Comparison of ENCODE assay signal across 17 cellular contexts in the genomic region with DNA sequence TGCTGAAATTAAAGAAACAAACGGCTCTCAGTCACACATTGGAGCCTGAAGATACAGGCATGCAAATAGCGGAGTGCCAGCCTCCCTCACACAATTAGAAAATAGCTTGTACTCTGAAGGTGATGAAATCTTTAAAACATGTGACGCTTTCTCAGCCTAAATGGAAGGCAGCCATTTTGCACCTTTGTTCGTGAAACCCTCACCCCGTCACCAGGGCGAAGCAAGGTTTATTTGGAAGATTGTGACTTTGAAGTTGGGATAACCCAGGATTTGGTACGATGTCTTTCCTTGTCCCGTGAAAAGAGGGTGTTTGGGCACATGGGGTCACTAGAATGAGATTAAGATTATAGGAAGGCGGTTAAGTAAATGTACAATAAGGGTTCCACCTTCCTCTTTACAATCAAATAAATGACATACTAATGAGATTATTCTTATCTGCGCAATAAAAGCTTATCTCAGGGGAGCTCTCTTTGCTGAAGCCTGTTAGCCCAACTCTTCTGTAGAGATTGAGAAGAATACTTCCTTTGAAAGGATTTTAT. TPM values are rescaled to one million over a fixed set of nuclear protein-coding genes. Genes with fewer than 3 reads are reported as not detected.
A peak's percentile ranks its signal among the peaks of the same experiment; 100 is the strongest.
DNase-seq lines count a peak whose midpoint lies in the region; ATAC-seq and TF ChIP-seq lines count a peak whose summit lies in the region.
"Had no signal": no experiment of that assay in that cellular context is flagged by ENCODE, and none has a peak within 500 bp of the region (broad histone marks: within the 10 kb centered on the region; RNA-seq: fewer than 3 reads in every experiment).

No MANE protein-coding gene starts in this region.

- peaks cover under 1% of the 10 kb centered on the region for H3F3A ChIP-seq in SK-N-SH (replicated peaks; ENCODE audit: insufficient read depth)

- H3K4me2 ChIP-seq in SK-N-SH = 0 out of 2 replicates have a peak overlapping the region, but pooled peaks have one; percentile 98
- H3K4me2 ChIP-seq: KMS-11 had no signal

- TF ChIP-seq CTCF in SK-N-SH (IDR thresholded peaks at IDR 0.05) (no peak), stomach (IDR thresholded peaks at IDR 0.05) (no peak)

- TF ChIP-seq RAD21 in SK-N-SH (IDR thresholded peaks at IDR 0.05; ENCODE audit: low read length) = no peak

- H4K20me1 ChIP-seq in SK-N-SH (ENCODE audit: insufficient read depth) = peaks cover 83% of the 10 kb centered on the region

- ATAC-seq in SK-N-SH treated with all-trans-retinoic acid at 6 μM for 48 hours (no peak), left colon (peak; percentile 62), HG03521 (IDR thresholded peaks at IDR 0.05; ENCODE audit: unreplicated experiment) (no peak), GM18517 (IDR thresholded peaks at IDR 0.05; ENCODE audit: unreplicated experiment) (no peak)
- ATAC-seq: activated naive CD4-positive, alpha-beta T cell treated with anti-CD3 and anti-CD28 coated beads, Interleukin-2, amount 50 U/mL, for 72 hours; stimulated activated memory B cell treated with anti-CD40 and anti-IgM and Interleukin-4, amounts not matched to agents 10 μg/mL and 1 μg/mL and 100 μg/mL, for 72 hours had no signal

- WGBS in SK-N-SH (ENCODE audit: low lambda C conversion rate) = 97% methylated on average over 10 of the region's 10 CpGs
- 43 to 63% (median 53%) methylated on average over 10 of the region's 10 CpGs for WGBS in stomach, 5 donors

- no peak overlapping the region for H3K27ac ChIP-seq in SK-N-SH (ENCODE audit: low read depth in 2 of 2, low read length in 1 of 2)
- H3K27ac ChIP-seq in stomach = peak overlapping the region in 4 of 5 donors; percentile 89 to 96 (median 92)
- H3K27ac ChIP-seq: KMS-11 had no signal

- H3K36me3 ChIP-seq in SK-N-SH (replicated peaks in 1 of 2; ENCODE audit: control insufficient read depth in 1 of 2, insufficient read depth in 2 of 2, low read length in 1 of 2) (peaks cover 0 to 6% of the 10 kb centered on the region in 2 experiments), stomach (no peaks in the 10 kb centered on the region)
- H3K36me3 ChIP-seq: tibial nerve had no signal

- CTCF ChIA-PET in SK-N-SH (lab: Yijun Ruan, JAX) = interaction anchor here (1.1 to 1.6 kb wide), 4 partner anchors 151 to 411 kb away, joined by 3 to 4 read pairs (median 4); no protein-coding TSS in a partner anchor

- in situ Hi-C loops in SK-MEL-5 (cut with HindIII; ENCODE audit: low pct_unique_long_range_greater_than_20kb, low sequenced_read_pairs) = no loop called here

- no peak overlapping the region for H3K9ac ChIP-seq in SK-N-SH
- H3K9ac ChIP-seq: KMS-11 had no signal

- no peak overlapping the region for H2AFZ ChIP-seq in SK-N-SH (ENCODE audit: low read depth)

- DNase-seq in SK-N-SH = no peak
- peak; percentile 48 for DNase-seq in SK-MEL-5 (ENCODE audit: low read depth, low spot score)
- DNase-seq in left colon = no peak
- DNase-seq in stomach = no peak
- DNase-seq in stimulated activated CD8-positive, alpha-beta memory T cell treated with anti-CD3 and anti-CD28 coated beads, Interleukin-4, amount 100 ng/mL, for 48 hours = no peak
- DNase-seq: activated CD4-positive, alpha-beta T cell treated with anti-CD3 and anti-CD28 coated beads, Interleukin-2, amount 50 U/mL, for 1 hour; activated T-cell treated with anti-CD3 and anti-CD28 coated beads for 4 hours; DND-41; NCI-H1105 treated with DMSO at 0.1 percent for 48 hours had no signal

- H3K27me3 ChIP-seq in SK-N-SH (ENCODE audit: insufficient read depth) (no peaks in the 10 kb centered on the region), stomach (peaks cover 0 to 29% (median 3%) of the 10 kb centered on the region in 3 donors)
- H3K27me3 ChIP-seq: SJSA1 had no signal

- intact Hi-C loops in left colon (cut with DNase I, micrococcal nuclease) = no loop called here
- intact Hi-C loops in stomach (cut with DNase I; ENCODE audit: low total_unique reads) = loop anchor here (10.0 kb wide), 1 partner anchor 89 kb away; no protein-coding TSS in a partner anchor

- H3K9me2 ChIP-seq in SK-N-SH = no peaks in the 10 kb centered on the region

- no peak for TF ChIP-seq POLR2A in stomach (IDR thresholded peaks at IDR 0.05)

- H3K9me3 ChIP-seq in SK-N-SH (no peaks in the 10 kb centered on the region), stomach (no peaks in the 10 kb centered on the region)
- H3K9me3 ChIP-seq: SJSA1, tibial nerve had no signal

- H3K4me1 ChIP-seq in SK-N-SH (ENCODE audit: control insufficient read depth in 1 of 2, insufficient read depth in 2 of 2, low read depth in 1 of 2, low read length in 1 of 2) (peaks cover 39 to 50% of the 10 kb centered on the region in 2 experiments; a peak in 3 of 4 replicates), stomach (peaks cover 25 to 65% (median 57%) of the 10 kb centered on the region in 4 donors)

- TF ChIP-seq EP300 in SK-N-SH (IDR thresholded peaks at IDR 0.05; ENCODE audit: borderline replicate concordance in 1 of 2, low read depth in 1 of 2, low read length in 1 of 2) (no peak), stomach (IDR thresholded peaks at IDR 0.05) (no peak)

- peaks cover 95% of the 10 kb centered on the region for H3K79me2 ChIP-seq in SK-N-SH (ENCODE audit: insufficient read depth)

- H3K4me3 ChIP-seq in SK-N-SH (ENCODE audit: low read depth in 2 of 2, low read length in 1 of 2) (no peak overlapping the region), stomach (no peak overlapping the region)
- H3K4me3 ChIP-seq: SJSA1, tibial nerve had no signal

- POLR2A ChIA-PET in SK-N-SH (lab: Yijun Ruan, JAX) = no interaction called here

TF ChIP-seq in SK-N-SH, 30 proteins besides CTCF, POLR2A, EP300 and RAD21:
- no peak for TF ChIP-seq YY1 (IDR thresholded peaks at IDR 0.05; ENCODE audit: low read depth)
- TF ChIP-seq GATA2 (CRISPR knock-in tag; IDR thresholded peaks at IDR 0.05) = peak; percentile 30; the same call in 1 of the 2 replicates

TF ChIP-seq in SK-N-SH treated with all-trans-retinoic acid at 6 μM for 48 hours, 23 proteins besides CTCF, POLR2A, EP300 and RAD21:
- no peak for TF ChIP-seq PPARA (CRISPR knock-in tag; IDR thresholded peaks at IDR 0.05; ENCODE audit: borderline replicate concordance)
- no peak for TF ChIP-seq OSR1 (CRISPR knock-in tag; IDR thresholded peaks at IDR 0.05)
- no peak for TF ChIP-seq ISL1 (CRISPR knock-in tag; IDR thresholded peaks at IDR 0.05)
- TF ChIP-seq ZFP30 (CRISPR knock-in tag; IDR thresholded peaks at IDR 0.05) = no peak
- no peak for TF ChIP-seq ZNF70 (CRISPR knock-in tag; IDR thresholded peaks at IDR 0.05)
- TF ChIP-seq POU6F1 (CRISPR knock-in tag; IDR thresholded peaks at IDR 0.05; ENCODE audit: borderline replicate concordance, low read depth) = no peak
- TF ChIP-seq ZC3H10 (CRISPR knock-in tag; IDR thresholded peaks at IDR 0.05) = no peak

RNA-seq across cellular contexts. Expression of gene SH3BP4, which starts 4.2 kb away (rescaled TPM):
- polyA plus RNA-seq in SK-N-SH (2012; rRNA removed) (27.7 and 32.9 TPM in 2 replicates), stomach (10 to 100 TPM; 10.2 to 20.0 (median 17.6) TPM)
- 23.7 and 27.9 TPM in 2 replicates for polyA plus RNA-seq in SK-N-SH (2012; cell fraction: cytosol; rRNA removed)
- polyA plus RNA-seq in SK-N-SH (2012; cell fraction: nucleus; rRNA removed) = 28.8 and 35.9 TPM in 2 replicates
- 115 and 116 TPM in 2 replicates for total RNA-seq in SK-MEL-5 (2014; rRNA removed; shearing (Covaris generic))
- polyA plus RNA-seq in SK-MEL-5 (2015; cell fraction: cytosol; rRNA removed) = 114 and 158 TPM in 2 replicates
- polyA plus RNA-seq in SK-MEL-5 (2015; cell fraction: nucleus; rRNA removed) = 49.8 and 61.6 TPM in 2 replicates
- total RNA-seq in left colon (10 to 100 TPM; 26.0 to 41.8 TPM), stomach (10 to 100 TPM; 12.8 to 54.0 (median 41.5) TPM)

Comparison
In these comparisons a context has a peak if more than half of its experiments do, and no peak if none do; other contexts are left out.
1. H3K27ac ChIP-seq: peak in stomach (4 of 5); none in SK-N-SH (0 of 2).